ENCODE assay signal across 1 cellular context in genomic region chr6:87152528-87152950, GRCh38.
TF ChIP-seq lines count a peak whose summit lies in the region.

No MANE protein-coding gene starts in this region.

TF ChIP-seq in SK-N-SH treated with all-trans-retinoic acid at 6 μM for 48 hours, 23 proteins besides CTCF, POLR2A, EP300 and RAD21 (continued from another document):
- TF ChIP-seq SNAI2 (CRISPR knock-in tag; IDR thresholded peaks at IDR 0.05) (no peak), ZFP3 (CRISPR knock-in tag; IDR thresholded peaks at IDR 0.05) (no peak), POU6F1 (CRISPR knock-in tag; IDR thresholded peaks at IDR 0.05; ENCODE audit: borderline replicate concordance, low read depth) (no peak), ESRRG (CRISPR knock-in tag; IDR thresholded peaks at IDR 0.05) (no peak)
